ENCODE assay signal across 8 cellular contexts in genomic region chr16:19601083-19601976, GRCh38. TPM values are rescaled to one million over a fixed set of nuclear protein-coding genes. Genes with fewer than 3 reads are reported as not detected.
DNase-seq lines count a peak whose midpoint lies in the region; ATAC-seq and TF ChIP-seq lines count a peak whose summit lies in the region.

No MANE protein-coding gene starts in this region.

- no peak for TF ChIP-seq POLR2A in spleen (IDR thresholded peaks at IDR 0.05)

- no peaks in the 10 kb centered on the region for H3K4me1 ChIP-seq in spleen

- H3K9me3 Mint-ChIP-seq in activated CD8-positive, alpha-beta memory T cell treated with anti-CD3 and anti-CD28 coated beads, Interleukin-2, amount 10 ng/mL, durations not matched to agents 7 days and 5 days (ENCODE audit: low read depth), result no peaks in the 10 kb centered on the region

- peak; percentile 28 for DNase-seq in AG08396 (ENCODE audit: low spot score)
- peak; percentile 54 for DNase-seq in GM03348 (ENCODE audit: low spot score)
- peak; percentile 59 for DNase-seq in NCI-H2171 (lab: John Stamatoyannopoulos, UW)
- peak; percentile 2 for DNase-seq in activated gamma-delta T cell treated with anti-CD3 and anti-CD28 coated beads, Interleukin-2, amount 50 U/mL, for 16 hours (ENCODE audit: low read depth)
- DNase-seq in left ventricle myocardium superior, result no peak
- no peak for DNase-seq in spleen
- no peak for DNase-seq in activated CD8-positive, alpha-beta memory T cell treated with anti-CD3 and anti-CD28 coated beads, Interleukin-2, amount 10 ng/mL, durations not matched to agents 7 days and 5 days

- no peaks in the 10 kb centered on the region for H3K27me3 ChIP-seq in spleen (replicated peaks in 1 of 7)

- H3K4me3 ChIP-seq in spleen, result no peak overlapping the region

- ATAC-seq in left ventricle myocardium superior (peak; percentile 21), HG02840 (IDR thresholded peaks at IDR 0.05; ENCODE audit: low FRiP score, unreplicated experiment) (no peak)
- ATAC-seq in activated CD8-positive, alpha-beta memory T cell treated with anti-CD3 and anti-CD28 coated beads, Interleukin-2, amount 10 ng/mL, durations not matched to agents 7 days and 5 days, result no peak

- TF ChIP-seq CTCF in spleen (IDR thresholded peaks at IDR 0.05 in 8 of 11, conservative IDR thresholded peaks at IDR 0.05 in 3 of 11), result peak in 7 of 11 experiments; percentile 18 to 50 (median 39)

- intact Hi-C loops in left ventricle myocardium superior (cut with micrococcal nuclease), result loop anchor here (1.0 kb wide), 1 partner anchor 285 kb away; no protein-coding TSS in a partner anchor
- intact Hi-C loops in spleen (cut with DNase I; ENCODE audit: low total_unique reads), result loop anchor here (5.0 kb wide), 1 partner anchor 286 kb away; no protein-coding TSS in a partner anchor

- H3K27ac ChIP-seq in spleen, result no peak overlapping the region

- no peak overlapping the region for H3K4me3 Mint-ChIP-seq in activated CD8-positive, alpha-beta memory T cell treated with anti-CD3 and anti-CD28 coated beads, Interleukin-2, amount 10 ng/mL, durations not matched to agents 7 days and 5 days

- peaks cover 2% of the 10 kb centered on the region for H3K4me1 Mint-ChIP-seq in activated CD8-positive, alpha-beta memory T cell treated with anti-CD3 and anti-CD28 coated beads, Interleukin-2, amount 10 ng/mL, durations not matched to agents 7 days and 5 days

- no peaks in the 10 kb centered on the region for H3K27me3 Mint-ChIP-seq in activated CD8-positive, alpha-beta memory T cell treated with anti-CD3 and anti-CD28 coated beads, Interleukin-2, amount 10 ng/mL, durations not matched to agents 7 days and 5 days

- H3K9me3 ChIP-seq in spleen, result peaks cover 0 to 5% (median 0%) of the 10 kb centered on the region in 8 donors

- H3K36me3 ChIP-seq in spleen, result peaks cover 0 to 100% (median 34%) of the 10 kb centered on the region in 6 donors

- WGBS in spleen, 5 donors, result 73 to 81% (median 76%) methylated on average over 13 of the region's 13 CpGs

- H3K36me3 Mint-ChIP-seq in activated CD8-positive, alpha-beta memory T cell treated with anti-CD3 and anti-CD28 coated beads, Interleukin-2, amount 10 ng/mL, durations not matched to agents 7 days and 5 days, result peaks cover 19% of the 10 kb centered on the region

- CTCF ChIA-PET in activated CD8-positive, alpha-beta memory T cell treated with anti-CD3 and anti-CD28 coated beads, Interleukin-2, amount 10 ng/mL, durations not matched to agents 7 days and 5 days (lab: Charles Lee), result interaction anchor here (0.7 to 10.2 kb wide), 12 partner anchors 11 to 306 kb away, joined by 3 to 78 read pairs (median 4); partner anchors contain the start of genes GPRC5B, IQCK, KNOP1 and VPS35L

- H3K27ac Mint-ChIP-seq in activated CD8-positive, alpha-beta memory T cell treated with anti-CD3 and anti-CD28 coated beads, Interleukin-2, amount 10 ng/mL, durations not matched to agents 7 days and 5 days, result no peak overlapping the region

RNA-seq across cellular contexts. Expression of gene VPS35L, which starts 45.8 kb away (rescaled TPM):
- total RNA-seq in left ventricle myocardium superior (22.4 TPM), spleen (10 to 100 TPM; 45.9 to 76.1 (median 67.2) TPM)
- polyA plus RNA-seq in spleen, result 10 to 100 TPM; 22.9 to 42.9 (median 24.7) TPM
- 10 to 100 TPM; 43.4 to 47.7 TPM for total RNA-seq in activated CD8-positive, alpha-beta memory T cell treated with anti-CD3 and anti-CD28 coated beads, Interleukin-2, amount 10 ng/mL, durations not matched to agents 7 days and 5 days

Comparison
In these comparisons a context has a peak if more than half of its experiments do, and no peak if none do; other contexts are left out.
1. DNase-seq: peak in AG08396 (single experiment), GM03348 (single experiment), NCI-H2171 (single experiment) and activated gamma-delta T cell treated with anti-CD3 and anti-CD28 coated beads, Interleukin-2, amount 50 U/mL, for 16 hours (single experiment); none in left ventricle myocardium superior (single experiment), spleen (single experiment) and activated CD8-positive, alpha-beta memory T cell treated with anti-CD3 and anti-CD28 coated beads, Interleukin-2, amount 10 ng/mL, durations not matched to agents 7 days and 5 days (single experiment).